Comparison of ENCODE assay signal across 1 cellular context in the genomic region with DNA sequence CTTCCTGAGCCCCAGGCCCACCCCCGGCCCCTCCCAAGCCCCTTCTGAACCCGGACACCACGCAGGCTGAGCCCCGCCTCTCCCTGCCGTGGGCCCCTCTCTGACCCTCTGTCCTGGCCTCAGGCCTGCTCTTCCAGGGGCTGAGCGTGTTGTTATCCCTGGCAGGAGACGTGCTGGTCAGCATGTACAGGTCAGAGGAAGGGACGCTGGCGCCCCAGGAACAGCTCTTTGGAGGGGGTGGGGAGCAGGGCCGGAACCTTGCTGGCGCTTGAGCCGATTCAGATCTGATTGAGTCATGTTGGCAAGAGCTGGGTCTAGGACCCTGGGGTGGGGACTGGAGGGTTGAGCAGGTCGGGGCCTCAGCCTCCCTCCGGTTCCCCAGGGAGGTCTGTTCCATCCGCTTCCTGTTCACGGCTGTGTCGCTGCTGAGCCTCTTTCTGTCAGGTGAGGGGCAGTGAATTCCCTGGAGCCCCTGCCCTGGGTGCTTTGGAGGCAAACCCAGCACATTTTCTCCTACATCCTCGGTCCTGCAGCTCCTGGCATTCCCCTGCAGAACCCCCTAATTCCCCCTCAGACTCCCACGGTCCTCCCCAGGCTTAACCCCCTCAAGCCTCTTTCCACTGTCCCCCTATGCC.
TF ChIP-seq lines count a peak whose summit lies in the region.

No MANE protein-coding gene starts in this region.

TF ChIP-seq in HCT116, 20 proteins besides CTCF, POLR2A, EP300 and RAD21:
- TF ChIP-seq, protein P1, sequence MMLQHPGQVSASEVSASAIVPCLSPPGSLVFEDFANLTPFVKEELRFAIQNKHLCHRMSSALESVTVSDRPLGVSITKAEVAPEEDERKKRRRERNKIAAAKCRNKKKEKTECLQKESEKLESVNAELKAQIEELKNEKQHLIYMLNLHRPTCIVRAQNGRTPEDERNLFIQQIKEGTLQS (IDR thresholded peaks at IDR 0.05): no peak
- TF ChIP-seq CEBPB (IDR thresholded peaks at IDR 0.05; ENCODE audit: low read depth) (no peak), ELF1 (IDR thresholded peaks at IDR 0.05; ENCODE audit: borderline replicate concordance, low read depth) (no peak), POLR2AphosphoS5 (IDR thresholded peaks at IDR 0.05; ENCODE audit: low read depth, low read length) (no peak), FOSL1 (IDR thresholded peaks at IDR 0.05; ENCODE audit: low read depth) (no peak), EZH2 (IDR thresholded peaks at IDR 0.05) (no peak), ZFX (IDR thresholded peaks at IDR 0.05) (no peak), SIN3A (IDR thresholded peaks at IDR 0.05; ENCODE audit: low read depth) (no peak), SP1 (IDR thresholded peaks at IDR 0.05; ENCODE audit: low read depth) (no peak), CBX3 (IDR thresholded peaks at IDR 0.05; ENCODE audit: low read depth) (no peak), EGR1 (IDR thresholded peaks at IDR 0.05; ENCODE audit: low read depth) (no peak), YY1 (IDR thresholded peaks at IDR 0.05; ENCODE audit: extremely low read depth, insufficient replicate concordance, low read depth, low read length) (no peak), JUND (IDR thresholded peaks at IDR 0.05) (no peak), EZH2phosphoT487 (IDR thresholded peaks at IDR 0.05; ENCODE audit: borderline replicate concordance) (no peak), TCF7L2 (IDR thresholded peaks at IDR 0.05; ENCODE audit: borderline replicate concordance, extremely low read depth, insufficient read depth, insufficient read length) (no peak)
- TF ChIP-seq, protein P2, sequence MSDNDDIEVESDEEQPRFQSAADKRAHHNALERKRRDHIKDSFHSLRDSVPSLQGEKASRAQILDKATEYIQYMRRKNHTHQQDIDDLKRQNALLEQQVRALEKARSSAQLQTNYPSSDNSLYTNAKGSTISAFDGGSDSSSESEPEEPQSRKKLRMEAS (IDR thresholded peaks at IDR 0.05): no peak
- TF ChIP-seq, protein P3, sequence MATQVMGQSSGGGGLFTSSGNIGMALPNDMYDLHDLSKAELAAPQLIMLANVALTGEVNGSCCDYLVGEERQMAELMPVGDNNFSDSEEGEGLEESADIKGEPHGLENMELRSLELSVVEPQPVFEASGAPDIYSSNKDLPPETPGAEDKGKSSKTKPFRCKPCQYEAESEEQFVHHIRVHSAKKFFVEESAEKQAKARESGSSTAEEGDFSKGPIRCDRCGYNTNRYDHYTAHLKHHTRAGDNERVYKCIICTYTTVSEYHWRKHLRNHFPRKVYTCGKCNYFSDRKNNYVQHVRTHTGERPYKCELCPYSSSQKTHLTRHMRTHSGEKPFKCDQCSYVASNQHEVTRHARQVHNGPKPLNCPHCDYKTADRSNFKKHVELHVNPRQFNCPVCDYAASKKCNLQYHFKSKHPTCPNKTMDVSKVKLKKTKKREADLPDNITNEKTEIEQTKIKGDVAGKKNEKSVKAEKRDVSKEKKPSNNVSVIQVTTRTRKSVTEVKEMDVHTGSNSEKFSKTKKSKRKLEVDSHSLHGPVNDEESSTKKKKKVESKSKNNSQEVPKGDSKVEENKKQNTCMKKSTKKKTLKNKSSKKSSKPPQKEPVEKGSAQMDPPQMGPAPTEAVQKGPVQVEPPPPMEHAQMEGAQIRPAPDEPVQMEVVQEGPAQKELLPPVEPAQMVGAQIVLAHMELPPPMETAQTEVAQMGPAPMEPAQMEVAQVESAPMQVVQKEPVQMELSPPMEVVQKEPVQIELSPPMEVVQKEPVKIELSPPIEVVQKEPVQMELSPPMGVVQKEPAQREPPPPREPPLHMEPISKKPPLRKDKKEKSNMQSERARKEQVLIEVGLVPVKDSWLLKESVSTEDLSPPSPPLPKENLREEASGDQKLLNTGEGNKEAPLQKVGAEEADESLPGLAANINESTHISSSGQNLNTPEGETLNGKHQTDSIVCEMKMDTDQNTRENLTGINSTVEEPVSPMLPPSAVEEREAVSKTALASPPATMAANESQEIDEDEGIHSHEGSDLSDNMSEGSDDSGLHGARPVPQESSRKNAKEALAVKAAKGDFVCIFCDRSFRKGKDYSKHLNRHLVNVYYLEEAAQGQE (IDR thresholded peaks at IDR 0.05; ENCODE audit: low read depth): no peak
